ENCODE assay signal across 8 cellular contexts in genomic region chr1:223363856-223364684, GRCh38. TPM values are rescaled to one million over a fixed set of nuclear protein-coding genes. Genes with fewer than 3 reads are reported as not detected.
DNase-seq lines count a peak whose midpoint lies in the region; ATAC-seq and TF ChIP-seq lines count a peak whose summit lies in the region.

A gene with protein sequence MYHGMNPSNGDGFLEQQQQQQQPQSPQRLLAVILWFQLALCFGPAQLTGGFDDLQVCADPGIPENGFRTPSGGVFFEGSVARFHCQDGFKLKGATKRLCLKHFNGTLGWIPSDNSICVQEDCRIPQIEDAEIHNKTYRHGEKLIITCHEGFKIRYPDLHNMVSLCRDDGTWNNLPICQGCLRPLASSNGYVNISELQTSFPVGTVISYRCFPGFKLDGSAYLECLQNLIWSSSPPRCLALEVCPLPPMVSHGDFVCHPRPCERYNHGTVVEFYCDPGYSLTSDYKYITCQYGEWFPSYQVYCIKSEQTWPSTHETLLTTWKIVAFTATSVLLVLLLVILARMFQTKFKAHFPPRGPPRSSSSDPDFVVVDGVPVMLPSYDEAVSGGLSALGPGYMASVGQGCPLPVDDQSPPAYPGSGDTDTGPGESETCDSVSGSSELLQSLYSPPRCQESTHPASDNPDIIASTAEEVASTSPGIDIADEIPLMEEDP (minus strand): TSS chr1:223364176. CDS start chr1:223363425, 751 bp downstream.

- no peak for TF ChIP-seq CTCF in Caco-2 (IDR thresholded peaks at IDR 0.05; ENCODE audit: insufficient read depth in 1 of 2, low read depth in 1 of 2, low read length in 1 of 2, severe bottlenecking in 1 of 2, unreplicated experiment in 1 of 2)

- H3K4me1 Mint-ChIP-seq in Caco-2 (ENCODE audit: low read depth, unreplicated experiment), result peaks cover 5% of the 10 kb centered on the region

- H3K27me3 ChIP-seq in Caco-2 (replicated peaks; ENCODE audit: control insufficient read depth, insufficient read depth, low read length), result no peaks in the 10 kb centered on the region; the same call in 1 of the 2 replicates
- no peaks in the 10 kb centered on the region for H3K27me3 ChIP-seq in endocrine pancreas (ENCODE audit: control insufficient read depth, insufficient read depth, low read length)

- DNase-seq in Caco-2 (peak; percentile 59 to 84), HEK293T (ENCODE audit: extremely low spot score) (peak; percentile 76), NCI-H345 treated with DMSO at 0.1 percent for 48 hours (lab: John Stamatoyannopoulos, UW; ENCODE audit: unreplicated experiment) (peak; percentile 78), myocyte (ENCODE audit: low read depth) (peak; percentile 25)
- peak in 2 of 3 experiments; percentile 5 to 26 for DNase-seq in activated CD8-positive, alpha-beta memory T cell treated with anti-CD3 and anti-CD28 coated beads for 48 hours (ENCODE audit: low read depth in 2 of 3, low spot score in 2 of 3)
- DNase-seq in stimulated activated CD8-positive, alpha-beta memory T cell treated with anti-CD3 and anti-CD28 coated beads, Interleukin-7, amount 100 ng/mL, for 1 hour (ENCODE audit: low read depth in 2 of 2), result peak; percentile 13 to 49

- no peaks in the 10 kb centered on the region for H3K27me3 Mint-ChIP-seq in Caco-2 (ENCODE audit: insufficient read depth, unreplicated experiment)

- H3K9me3 Mint-ChIP-seq in Caco-2 (ENCODE audit: unreplicated experiment), result no peaks in the 10 kb centered on the region

- H3K36me3 ChIP-seq in Caco-2 (ENCODE audit: control insufficient read depth, insufficient read depth, low read length), result no peaks in the 10 kb centered on the region
- H3K36me3 ChIP-seq in endocrine pancreas (ENCODE audit: control insufficient read depth, insufficient read depth, low read length), result peaks cover 3% of the 10 kb centered on the region

- BruUV-seq in Caco-2 (replicated peaks; lab: Mats Ljungman, UMichigan), result no TSS peak

- intact Hi-C loops in Caco-2 (cut with micrococcal nuclease; ENCODE audit: unreplicated experiment), result loop anchor here (2.0 to 5.0 kb wide), 4 partner anchors 59 to 232 kb away; no protein-coding TSS in a partner anchor

- H3K36me3 Mint-ChIP-seq in Caco-2 (ENCODE audit: insufficient read depth, unreplicated experiment), result no peaks in the 10 kb centered on the region

- H3K4me1 ChIP-seq in Caco-2 (no peaks in the 10 kb centered on the region; the same call in 1 of the 2 replicates), endocrine pancreas (ENCODE audit: control insufficient read depth, insufficient read depth, low read length) (peaks cover 4% of the 10 kb centered on the region)

- H3K4me3 ChIP-seq in Caco-2 (ENCODE audit: low read depth, low read length) (peak within 1 kb of the TSS; percentile 42), endocrine pancreas (ENCODE audit: control insufficient read depth, insufficient read depth, low read length) (peak within 1 kb of the TSS; percentile 56)

- CTCF ChIA-PET in Caco-2 (lab: Charles Lee) (interaction anchor here (0.5 to 3.1 kb wide), 8 partner anchors 53 to 566 kb away, joined by 3 to 19 read pairs (median 5); no protein-coding TSS in a partner anchor), HEK293T (lab: Yijun Ruan, JAX) (interaction anchor here (0.7 to 2.0 kb wide), 3 partner anchors 9 to 230 kb away, joined by 4 to 9 read pairs (median 5); no protein-coding TSS in a partner anchor)

- H3K9ac ChIP-seq in endocrine pancreas (ENCODE audit: control insufficient read depth, insufficient read depth, low read length), result peak within 1 kb of the TSS; percentile 65

- POLR2A ChIA-PET in Caco-2 (lab: Charles Lee), result interaction anchor here (0.9 kb wide), 1 partner anchor 59 kb away, joined by 3 read pairs; no protein-coding TSS in a partner anchor
- POLR2A ChIA-PET in HEK293T (lab: Yijun Ruan, JAX), result interaction anchor here (0.7 kb wide), 1 partner anchor 106 kb away, joined by 4 read pairs; no protein-coding TSS in a partner anchor

- H3K4me3 Mint-ChIP-seq in Caco-2 (ENCODE audit: unreplicated experiment), result peak within 1 kb of the TSS; percentile 92

- H3K9me3 ChIP-seq in Caco-2 (no peaks in the 10 kb centered on the region), endocrine pancreas (ENCODE audit: control insufficient read depth, low read length) (no peaks in the 10 kb centered on the region)

- no peak for ATAC-seq in HG03442 (IDR thresholded peaks at IDR 0.05; ENCODE audit: unreplicated experiment)

- peak within 1 kb of the TSS; percentile 11 for H3K27ac Mint-ChIP-seq in Caco-2 (ENCODE audit: unreplicated experiment)

TF ChIP-seq in HEK293T, 16 proteins besides CTCF, POLR2A, EP300 and RAD21:
- TF ChIP-seq NFRKB (IDR thresholded peaks at IDR 0.05) (no peak), CTBP1 (IDR thresholded peaks at IDR 0.05; ENCODE audit: borderline replicate concordance) (no peak), FOXK2 (IDR thresholded peaks at IDR 0.05) (no peak), ZNF384 (IDR thresholded peaks at IDR 0.05) (peak; percentile 70), HDGF (IDR thresholded peaks at IDR 0.05; ENCODE audit: borderline replicate concordance) (no peak), ARNT (IDR thresholded peaks at IDR 0.05) (no peak), FOXA1 (IDR thresholded peaks at IDR 0.05) (no peak), LEF1 (IDR thresholded peaks at IDR 0.05; ENCODE audit: borderline replicate concordance) (peak; percentile 46; the same call in 1 of the 2 replicates), ELF4 (IDR thresholded peaks at IDR 0.05) (no peak), L3MBTL2 (conservative IDR thresholded peaks at IDR 0.05) (no peak)

RNA-seq across cellular contexts. Expression of the gene that starts here (rescaled TPM):
- 31.4 and 36.7 TPM in 2 replicates for total RNA-seq in Caco-2 (2022)
- total RNA-seq in myocyte, result 2.0 and 4.1 TPM in 2 replicates
- polyA plus RNA-seq in myocyte (2012), result 2.4 TPM

Comparison
In these comparisons a context has a peak if more than half of its experiments do, and no peak if none do; other contexts are left out.
1. DNase-seq: peak in every context shown above with its lines; median percentile 78 in NCI-H345 treated with DMSO at 0.1 percent for 48 hours; 76 in HEK293T; 72 in Caco-2; 31 in stimulated activated CD8-positive, alpha-beta memory T cell treated with anti-CD3 and anti-CD28 coated beads, Interleukin-7, amount 100 ng/mL, for 1 hour; 25 in myocyte; 16 in activated CD8-positive, alpha-beta memory T cell treated with anti-CD3 and anti-CD28 coated beads for 48 hours.